Comparison of ENCODE assay signal across 1 cellular context in the genomic region with DNA sequence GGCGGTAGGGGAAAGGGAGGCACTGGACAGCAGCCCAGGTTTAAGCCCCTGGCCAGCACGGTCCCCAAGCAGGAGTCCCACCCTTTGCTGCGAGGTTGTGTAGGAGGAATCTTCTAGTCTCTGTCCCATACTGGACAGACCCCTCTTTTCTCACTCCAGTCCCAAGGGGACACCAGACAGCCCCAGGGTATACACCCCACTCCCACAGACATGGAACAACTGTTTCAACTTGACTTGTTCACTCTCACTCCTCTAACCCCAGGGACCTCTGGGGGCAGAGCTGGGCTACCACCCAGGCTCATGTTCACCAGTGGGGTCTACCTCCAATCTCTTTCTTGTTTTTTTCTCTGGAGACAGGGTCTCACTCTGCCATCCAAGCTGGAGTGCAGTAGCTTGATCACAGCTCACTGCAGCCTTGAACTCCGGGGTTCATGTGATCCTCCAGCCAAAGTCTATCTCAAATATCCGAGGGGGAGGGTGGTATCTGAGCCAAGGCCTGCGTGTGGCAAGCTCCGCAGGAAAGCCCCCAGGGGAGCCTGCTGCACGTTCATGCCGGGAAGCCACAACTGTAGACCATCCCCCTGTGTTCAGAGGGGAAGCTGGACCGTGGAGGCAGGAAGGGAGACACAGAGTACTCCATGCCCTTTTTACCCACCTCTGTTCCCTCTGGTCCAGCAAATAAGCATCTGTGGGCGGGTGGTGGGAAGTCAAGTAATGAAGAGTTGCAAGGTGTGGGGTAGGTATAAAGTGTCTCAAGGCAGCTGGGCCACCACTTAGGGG.
TF ChIP-seq lines count a peak whose summit lies in the region.

No MANE protein-coding gene starts in this region.

TF ChIP-seq in neural cell, 6 proteins besides CTCF, POLR2A, EP300 and RAD21 (continued from another document):
- TF ChIP-seq, protein P1, sequence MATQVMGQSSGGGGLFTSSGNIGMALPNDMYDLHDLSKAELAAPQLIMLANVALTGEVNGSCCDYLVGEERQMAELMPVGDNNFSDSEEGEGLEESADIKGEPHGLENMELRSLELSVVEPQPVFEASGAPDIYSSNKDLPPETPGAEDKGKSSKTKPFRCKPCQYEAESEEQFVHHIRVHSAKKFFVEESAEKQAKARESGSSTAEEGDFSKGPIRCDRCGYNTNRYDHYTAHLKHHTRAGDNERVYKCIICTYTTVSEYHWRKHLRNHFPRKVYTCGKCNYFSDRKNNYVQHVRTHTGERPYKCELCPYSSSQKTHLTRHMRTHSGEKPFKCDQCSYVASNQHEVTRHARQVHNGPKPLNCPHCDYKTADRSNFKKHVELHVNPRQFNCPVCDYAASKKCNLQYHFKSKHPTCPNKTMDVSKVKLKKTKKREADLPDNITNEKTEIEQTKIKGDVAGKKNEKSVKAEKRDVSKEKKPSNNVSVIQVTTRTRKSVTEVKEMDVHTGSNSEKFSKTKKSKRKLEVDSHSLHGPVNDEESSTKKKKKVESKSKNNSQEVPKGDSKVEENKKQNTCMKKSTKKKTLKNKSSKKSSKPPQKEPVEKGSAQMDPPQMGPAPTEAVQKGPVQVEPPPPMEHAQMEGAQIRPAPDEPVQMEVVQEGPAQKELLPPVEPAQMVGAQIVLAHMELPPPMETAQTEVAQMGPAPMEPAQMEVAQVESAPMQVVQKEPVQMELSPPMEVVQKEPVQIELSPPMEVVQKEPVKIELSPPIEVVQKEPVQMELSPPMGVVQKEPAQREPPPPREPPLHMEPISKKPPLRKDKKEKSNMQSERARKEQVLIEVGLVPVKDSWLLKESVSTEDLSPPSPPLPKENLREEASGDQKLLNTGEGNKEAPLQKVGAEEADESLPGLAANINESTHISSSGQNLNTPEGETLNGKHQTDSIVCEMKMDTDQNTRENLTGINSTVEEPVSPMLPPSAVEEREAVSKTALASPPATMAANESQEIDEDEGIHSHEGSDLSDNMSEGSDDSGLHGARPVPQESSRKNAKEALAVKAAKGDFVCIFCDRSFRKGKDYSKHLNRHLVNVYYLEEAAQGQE (IDR thresholded peaks at IDR 0.05; ENCODE audit: borderline replicate concordance) = no peak
- TF ChIP-seq POLR2AphosphoS5 (IDR thresholded peaks at IDR 0.05) = no peak
